Comparison of ENCODE assay signal across 8 cellular contexts in the genomic region with DNA sequence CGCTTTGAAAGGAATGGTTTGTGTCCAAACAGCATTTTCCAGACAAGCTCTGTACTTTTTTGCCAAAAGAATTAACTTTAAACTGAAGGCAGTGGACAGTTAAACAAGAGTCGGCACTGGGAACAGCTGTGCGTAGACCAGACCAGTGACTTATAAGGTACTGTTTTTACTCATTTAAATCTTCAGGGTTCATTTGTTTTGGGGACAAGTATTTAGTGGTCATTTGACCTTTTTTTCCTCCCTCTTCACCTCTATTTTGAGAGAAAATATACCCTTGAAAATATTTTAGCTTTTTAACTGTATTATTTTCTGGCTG.
A peak's percentile ranks its signal among the peaks of the same experiment; 100 is the strongest.
DNase-seq lines count a peak whose midpoint lies in the region; ATAC-seq and TF ChIP-seq lines count a peak whose summit lies in the region.

No MANE protein-coding gene starts in this region.

- intact Hi-C loops in body of pancreas (cut with DNase I): no loop called here

- no peaks in the 10 kb centered on the region for H3K9me3 ChIP-seq in body of pancreas
- no peaks in the 10 kb centered on the region for H3K9me3 ChIP-seq in neural progenitor cell (ENCODE audit: low read depth)

- no peaks in the 10 kb centered on the region for H3K9me3 Mint-ChIP-seq in neural progenitor cell

- H4K20me1 ChIP-seq in neural progenitor cell (ENCODE audit: low read depth): no peaks in the 10 kb centered on the region

- H3K4me3 ChIP-seq in body of pancreas: no peak overlapping the region
- no peak overlapping the region for H3K4me3 ChIP-seq in neural progenitor cell

- DNase-seq in body of pancreas: peak in 1 of 4 donors; percentile 14
- DNase-seq in neural progenitor cell (ENCODE audit: low spot score): no peak
- no peak for DNase-seq in MV-4-11 (lab: John Stamatoyannopoulos, UW)
- no peak for DNase-seq in amniotic stem cell (lab: John Stamatoyannopoulos, UW)
- no peak for DNase-seq in NOMO-1 treated with DMSO at 0.1 percent for 48 hours (lab: John Stamatoyannopoulos, UW; ENCODE audit: unreplicated experiment)
- no peak for DNase-seq in stimulated activated CD4-positive, alpha-beta T cell treated with anti-CD3 and anti-CD28 coated beads, Interleukin-12 subunit alpha, Interleukin-12 subunit beta, amount 100 ng/mL, for 4 hours

- peak overlapping the region; percentile 66 for H2AFZ ChIP-seq in neural progenitor cell (replicated peaks)

- H3K4me3 Mint-ChIP-seq in neural progenitor cell: no peak overlapping the region

- no peak for TF ChIP-seq POLR2A in body of pancreas (IDR thresholded peaks at IDR 0.05)

- H3K27ac ChIP-seq in body of pancreas (peak overlapping the region in 3 of 4 donors; percentile 9 to 51 (median 50)), neural progenitor cell (no peak overlapping the region)

- no peaks in the 10 kb centered on the region for H3F3A ChIP-seq in neural progenitor cell (ENCODE audit: low read depth)

- ATAC-seq in GM18861 (IDR thresholded peaks at IDR 0.05; ENCODE audit: unreplicated experiment) (peak; percentile 53), HG02973 (IDR thresholded peaks at IDR 0.05; ENCODE audit: unreplicated experiment) (peak; percentile 75), body of pancreas (no peak)

- TF ChIP-seq CTCF in body of pancreas (IDR thresholded peaks at IDR 0.05) (no peak), neural progenitor cell (IDR thresholded peaks at IDR 0.05) (no peak)

- no peak overlapping the region for H3K27ac Mint-ChIP-seq in neural progenitor cell

- H3K4me1 ChIP-seq in body of pancreas: peaks cover 42% of the 10 kb centered on the region
- peaks cover 9% of the 10 kb centered on the region for H3K4me1 ChIP-seq in neural progenitor cell

- H3K9ac ChIP-seq in neural progenitor cell: no peak overlapping the region

- H3K4me1 Mint-ChIP-seq in neural progenitor cell: peaks cover 6% of the 10 kb centered on the region

- peaks cover 3% of the 10 kb centered on the region for H3K27me3 Mint-ChIP-seq in neural progenitor cell (ENCODE audit: insufficient read depth, low read depth)

- H3K27me3 ChIP-seq in body of pancreas (no peaks in the 10 kb centered on the region), neural progenitor cell (no peaks in the 10 kb centered on the region)

- WGBS in body of pancreas, 2 donors: 22 to 27% methylated on average over 3 of the region's 3 CpGs

- H3K4me2 ChIP-seq in neural progenitor cell: no peak overlapping the region

- no peaks in the 10 kb centered on the region for H3K79me2 ChIP-seq in neural progenitor cell (ENCODE audit: low read depth)

- no peaks in the 10 kb centered on the region for H3K36me3 Mint-ChIP-seq in neural progenitor cell

- H3K36me3 ChIP-seq in body of pancreas (replicated peaks in 1 of 2; ENCODE audit: insufficient read depth in 1 of 2, low read depth in 2 of 2) (no peaks in the 10 kb centered on the region), neural progenitor cell (no peaks in the 10 kb centered on the region)
